8 cellular contexts compared by ENCODE assay signal in genomic region chr18:9914584-9915290, GRCh38. TPM values are rescaled to one million over a fixed set of nuclear protein-coding genes. Genes with fewer than 3 reads are reported as not detected.
A peak's percentile ranks its signal among the peaks of the same experiment; 100 is the strongest.
DNase-seq lines count a peak whose midpoint lies in the region; ATAC-seq lines count a peak whose summit lies in the region.

No MANE protein-coding gene starts in this region.

- ATAC-seq in HG02970 (IDR thresholded peaks at IDR 0.05; ENCODE audit: low FRiP score, unreplicated experiment), result peak; percentile 26

- DNase-seq in NCI-H2081 (lab: John Stamatoyannopoulos, UW) (peak; percentile 40 to 68), NCI-H2081 treated with DMSO at 0.1 percent for 48 hours (lab: John Stamatoyannopoulos, UW) (no peak), NCI-H345 (lab: John Stamatoyannopoulos, UW) (peak; percentile 63), dermis microvascular lymphatic vessel endothelial cell (ENCODE audit: low read depth in 2 of 2) (peak; percentile 59 to 90), lung microvascular endothelial cell (ENCODE audit: low read depth in 2 of 2) (peak; percentile 87 to 90)
- DNase-seq in activated CD4-positive, alpha-beta T cell treated with anti-CD3 and anti-CD28 coated beads, Interleukin-2, amount 50 U/mL, for 24 hours (ENCODE audit: low read depth in 1 of 2, low spot score in 1 of 2), result peak; percentile 65 to 69
- peak; percentile 45 for DNase-seq in stimulated activated CD8-positive, alpha-beta memory T cell treated with anti-CD3 and anti-CD28 coated beads, Interleukin-12 subunit alpha, Interleukin-12 subunit beta, amount 100 ng/mL, for 24 hours (ENCODE audit: extremely low read depth)

RNA-seq across cellular contexts. Expression of gene VAPA, which starts 0.9 kb away (rescaled TPM):
- 137 and 172 TPM in 2 replicates for total RNA-seq in dermis microvascular lymphatic vessel endothelial cell
- total RNA-seq in lung microvascular endothelial cell, result 73.7 and 99.8 TPM in 2 replicates

RNA-seq across cellular contexts. Expression of gene TXNDC2, which starts 29.0 kb away (rescaled TPM):
- total RNA-seq in dermis microvascular lymphatic vessel endothelial cell (under 0.01 TPM in 1 of 2 replicates, not detected in the other), lung microvascular endothelial cell (under 0.01 TPM in 1 of 2 replicates, not detected in the other)
